In the genomic region with DNA sequence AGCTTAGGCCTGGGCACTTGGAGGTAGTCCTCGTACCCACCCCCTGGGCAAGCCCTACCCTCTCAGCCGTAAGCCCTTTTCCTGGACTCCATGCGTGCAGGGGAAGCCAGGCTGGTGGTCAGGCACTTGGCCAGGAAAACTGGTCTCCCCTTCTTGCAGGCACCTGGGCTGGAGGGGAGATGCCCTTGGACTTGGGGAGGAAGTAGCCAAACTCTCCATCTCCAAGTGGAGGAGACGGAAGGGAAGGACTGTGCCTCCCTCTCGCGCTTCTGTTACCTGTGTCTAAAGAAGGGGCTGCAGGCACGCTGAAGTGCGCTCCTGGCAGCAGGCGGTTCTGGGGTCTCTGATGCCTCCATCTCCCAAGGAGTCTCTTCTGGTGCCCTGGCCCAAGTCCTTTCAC, we compare ENCODE assay signal across 27 cellular contexts.
"Had no signal": no experiment of that assay in that cellular context is flagged by ENCODE, and none has a peak within 500 bp of the region (broad histone marks: within the 10 kb centered on the region; RNA-seq: fewer than 3 reads in every experiment).

No MANE protein-coding gene starts in this region.

- H3K36me3 Mint-ChIP-seq: activated CD4-positive, alpha-beta memory T cell treated with anti-CD3 and anti-CD28 coated beads for 36 hours; activated CD8-positive, alpha-beta memory T cell treated with anti-CD3 and anti-CD28 coated beads, Interleukin-2, amount 10 ng/mL, durations not matched to agents 7 days and 5 days; activated naive CD4-positive, alpha-beta T cell treated with anti-CD3 and anti-CD28 coated beads, Interleukin-2, amount 50 U/mL, for 24 hours; activated naive CD8-positive, alpha-beta T cell treated with anti-CD3 and anti-CD28 coated beads for 36 hours had no signal

- H3K4me3 Mint-ChIP-seq: activated CD4-positive, alpha-beta memory T cell treated with anti-CD3 and anti-CD28 coated beads for 36 hours; activated CD4-positive, alpha-beta T cell treated with anti-CD3 and anti-CD28 coated beads for 36 hours; activated CD4-positive, alpha-beta T cell treated with anti-CD3 and anti-CD28 coated beads, Interleukin-2, amount 10 ng/mL, durations not matched to agents 24 days and 14 days; activated CD8-positive, alpha-beta memory T cell treated with anti-CD3 and anti-CD28 coated beads, Interleukin-2, amount 10 ng/mL, durations not matched to agents 7 days and 5 days; activated CD8-positive, alpha-beta T cell treated with anti-CD3 and anti-CD28 coated beads, Interleukin-2, amount 10 ng/mL, durations not matched to agents 7 days and 5 days; activated naive CD4-positive, alpha-beta T cell treated with anti-CD3 and anti-CD28 coated beads for 36 hours; activated naive CD4-positive, alpha-beta T cell treated with anti-CD3 and anti-CD28 coated beads, Interleukin-2, amount 50 U/mL, for 24 hours; activated naive CD8-positive, alpha-beta T cell treated with anti-CD3 and anti-CD28 coated beads for 36 hours; activated naive CD8-positive, alpha-beta T cell treated with anti-CD3 and anti-CD28 coated beads, Interleukin-2, amount 50 U/mL, for 24 hours; activated T-helper 1 cell treated with anti-CD3 and anti-CD28 coated beads, Interleukin-12 subunit alpha, Interleukin-12 subunit beta, Interleukin-2, Interleukin-4 antibody, amounts not matched to agents 30 ng/mL and 10 ng/mL and 1 ng/mL, durations not matched to agents 14 hours and 24 hours and 36 hours had no signal

- H3K27me3 ChIP-seq: adrenal gland, brain microvascular endothelial cell, colonic mucosa had no signal

- H3K4me1 Mint-ChIP-seq: activated CD4-positive, alpha-beta T cell treated with anti-CD3 and anti-CD28 coated beads for 36 hours; activated CD4-positive, alpha-beta T cell treated with anti-CD3 and anti-CD28 coated beads, Interleukin-2, amount 10 ng/mL, durations not matched to agents 24 days and 14 days; activated CD8-positive, alpha-beta memory T cell treated with anti-CD3 and anti-CD28 coated beads, Interleukin-2, amount 10 ng/mL, durations not matched to agents 7 days and 5 days; activated naive CD4-positive, alpha-beta T cell treated with anti-CD3 and anti-CD28 coated beads, Interleukin-2, amount 50 U/mL, for 24 hours; activated naive CD8-positive, alpha-beta T cell treated with anti-CD3 and anti-CD28 coated beads for 36 hours; activated naive CD8-positive, alpha-beta T cell treated with anti-CD3 and anti-CD28 coated beads, Interleukin-2, amount 50 U/mL, for 24 hours had no signal

- H3K36me3 ChIP-seq: adrenal gland, brain microvascular endothelial cell, colonic mucosa, esophagus squamous epithelium, gastroesophageal sphincter had no signal

- H3K27ac Mint-ChIP-seq: activated CD4-positive, alpha-beta memory T cell treated with anti-CD3 and anti-CD28 coated beads for 36 hours; activated CD4-positive, alpha-beta T cell treated with anti-CD3 and anti-CD28 coated beads for 36 hours; activated CD4-positive, alpha-beta T cell treated with anti-CD3 and anti-CD28 coated beads, Interleukin-2, amount 10 ng/mL, durations not matched to agents 24 days and 14 days; activated CD8-positive, alpha-beta memory T cell treated with anti-CD3 and anti-CD28 coated beads, Interleukin-2, amount 10 ng/mL, durations not matched to agents 7 days and 5 days; activated CD8-positive, alpha-beta T cell treated with anti-CD3 and anti-CD28 coated beads, Interleukin-2, amount 10 ng/mL, durations not matched to agents 7 days and 5 days; activated naive CD4-positive, alpha-beta T cell treated with anti-CD3 and anti-CD28 coated beads for 36 hours; activated naive CD4-positive, alpha-beta T cell treated with anti-CD3 and anti-CD28 coated beads, Interleukin-2, amount 50 U/mL, for 24 hours; activated naive CD8-positive, alpha-beta T cell treated with anti-CD3 and anti-CD28 coated beads for 36 hours; activated naive CD8-positive, alpha-beta T cell treated with anti-CD3 and anti-CD28 coated beads, Interleukin-2, amount 50 U/mL, for 24 hours; activated T-helper 1 cell treated with anti-CD3 and anti-CD28 coated beads, Interleukin-12 subunit alpha, Interleukin-12 subunit beta, Interleukin-2, Interleukin-4 antibody, amounts not matched to agents 30 ng/mL and 10 ng/mL and 1 ng/mL, durations not matched to agents 14 hours and 24 hours and 36 hours; activated T-helper 2 cell treated with anti-CD3 and anti-CD28 coated beads, Interferon-gamma antibody, Interleukin-2, Interleukin-4, amounts not matched to agents 10 μg/mL and 5 μg/mL and 100 μg/mL, durations not matched to agents 14 hours and 24 hours and 36 hours had no signal

- H3K9me3 Mint-ChIP-seq: activated CD4-positive, alpha-beta memory T cell treated with anti-CD3 and anti-CD28 coated beads for 36 hours; activated CD4-positive, alpha-beta T cell treated with anti-CD3 and anti-CD28 coated beads, Interleukin-2, amount 10 ng/mL, durations not matched to agents 24 days and 14 days; activated naive CD4-positive, alpha-beta T cell treated with anti-CD3 and anti-CD28 coated beads for 36 hours; activated naive CD4-positive, alpha-beta T cell treated with anti-CD3 and anti-CD28 coated beads, Interleukin-2, amount 50 U/mL, for 24 hours; activated naive CD8-positive, alpha-beta T cell treated with anti-CD3 and anti-CD28 coated beads for 36 hours; activated naive CD8-positive, alpha-beta T cell treated with anti-CD3 and anti-CD28 coated beads, Interleukin-2, amount 50 U/mL, for 24 hours; activated T-helper 1 cell treated with anti-CD3 and anti-CD28 coated beads, Interleukin-12 subunit alpha, Interleukin-12 subunit beta, Interleukin-2, Interleukin-4 antibody, amounts not matched to agents 30 ng/mL and 10 ng/mL and 1 ng/mL, durations not matched to agents 14 hours and 24 hours and 36 hours; activated T-helper 2 cell treated with anti-CD3 and anti-CD28 coated beads, Interferon-gamma antibody, Interleukin-2, Interleukin-4, amounts not matched to agents 10 μg/mL and 5 μg/mL and 100 μg/mL, durations not matched to agents 14 hours and 24 hours and 36 hours had no signal

- H3K4me3 ChIP-seq: adrenal gland, colonic mucosa, esophagus squamous epithelium, gastroesophageal sphincter had no signal

- H3K4me1 ChIP-seq: adrenal gland, colonic mucosa, esophagus squamous epithelium, gastroesophageal sphincter had no signal

- H3K9me3 ChIP-seq: adrenal gland, colonic mucosa, esophagus squamous epithelium, gastroesophageal sphincter had no signal

- DNase-seq: activated CD4-positive, alpha-beta memory T cell treated with anti-CD3 and anti-CD28 coated beads for 36 hours; activated CD4-positive, alpha-beta T cell treated with anti-CD3 and anti-CD28 coated beads for 36 hours; activated CD4-positive, alpha-beta T cell treated with anti-CD3 and anti-CD28 coated beads, Interleukin-2, amount 10 ng/mL, durations not matched to agents 24 days and 14 days; activated CD4-positive, CD25-positive, alpha-beta regulatory T cell; activated CD4-positive, CD25-positive, alpha-beta regulatory T cell treated with anti-CD3 and anti-CD28 coated beads, Interleukin-2, amount 50 U/mL, for 72 hours; activated CD8-positive, alpha-beta memory T cell treated with anti-CD3 and anti-CD28 coated beads, Interleukin-2, amount 10 ng/mL, durations not matched to agents 7 days and 5 days; activated CD8-positive, alpha-beta memory T cell treated with anti-CD3 and anti-CD28 coated beads, Interleukin-2, amount 50 U/mL, for 4 hours; activated CD8-positive, alpha-beta T cell treated with anti-CD3 and anti-CD28 coated beads, Interleukin-2, amount 10 ng/mL, durations not matched to agents 7 days and 5 days; activated effector memory CD4-positive, alpha-beta T cell treated with anti-CD3 and anti-CD28 coated beads, Interleukin-2, amount 50 U/mL, for 16 hours; activated naive CD4-positive, alpha-beta T cell treated with anti-CD3 and anti-CD28 coated beads for 36 hours; activated naive CD8-positive, alpha-beta T cell treated with anti-CD3 and anti-CD28 coated beads for 36 hours; activated naive CD8-positive, alpha-beta T cell treated with anti-CD3 and anti-CD28 coated beads, Interleukin-2, amount 50 U/mL, for 24 hours; activated T-cell treated with anti-CD3 and anti-CD28 coated beads, Interleukin-2, amount 50 U/mL, for 1 hour; activated T-cell treated with anti-CD3 and anti-CD28 coated beads, Interleukin-2, amount 50 U/mL, for 48 hours; adrenal gland; brain microvascular endothelial cell; caudate nucleus; colonic mucosa; effector CD8-positive, alpha-beta T cell; esophagus squamous epithelium; foreskin melanocyte; T-helper 2 cell had no signal

- ATAC-seq: activated CD4-positive, alpha-beta T cell treated with anti-CD3 and anti-CD28 coated beads for 36 hours; activated CD8-positive, alpha-beta memory T cell treated with anti-CD3 and anti-CD28 coated beads, Interleukin-2, amount 10 ng/mL, durations not matched to agents 7 days and 5 days; activated CD8-positive, alpha-beta T cell treated with anti-CD3 and anti-CD28 coated beads, Interleukin-2, amount 10 ng/mL, durations not matched to agents 7 days and 5 days; activated naive CD8-positive, alpha-beta T cell treated with anti-CD3 and anti-CD28 coated beads, Interleukin-2, amount 50 U/mL, for 24 hours; gastroesophageal sphincter had no signal

- H3K27ac ChIP-seq: adrenal gland, brain microvascular endothelial cell, colonic mucosa, epithelial cell of prostate, esophagus squamous epithelium, gastroesophageal sphincter had no signal
